Comparison of ENCODE assay signal across 1 cellular context in genomic region chr20:47316776-47317126, GRCh38.
TF ChIP-seq lines count a peak whose summit lies in the region.

No MANE protein-coding gene starts in this region.

TF ChIP-seq in K562, 482 proteins besides CTCF, POLR2A, EP300 and RAD21 (continued from another document):
- TF ChIP-seq ZNF407 (IDR thresholded peaks at IDR 0.05; ENCODE audit: low read depth): no peak
